In genomic region chr19:57583521-57584416, GRCh38 we compare ENCODE assay signal across 8 cellular contexts. TPM values are rescaled to one million over a fixed set of nuclear protein-coding genes. Genes with fewer than 3 reads are reported as not detected.
DNase-seq lines count a peak whose midpoint lies in the region; ATAC-seq, FAIRE-seq and TF ChIP-seq lines count a peak whose summit lies in the region.

TSS of gene ZIK1 (plus strand) at chr19:57584145. CDS start at chr19:57584357, 212 bp downstream.

- H3F3A ChIP-seq in neural cell (ENCODE audit: insufficient read depth, low read length, poor library complexity, severe bottlenecking): no peaks in the 10 kb centered on the region

- peaks cover 11% of the 10 kb centered on the region for H3K36me3 ChIP-seq in neural cell (ENCODE audit: insufficient read depth, low read length)

- peak; percentile 32 for TF ChIP-seq EP300 in neural cell (conservative IDR thresholded peaks at IDR 0.05; ENCODE audit: poor library complexity, severe bottlenecking)

- no peak for FAIRE-seq in frontal cortex (lab: Jason Lieb, UNC)

- peak within 1 kb of the TSS; percentile 87 for H3K27ac ChIP-seq in neural cell (ENCODE audit: low read length)

- ATAC-seq in GM18517 (IDR thresholded peaks at IDR 0.05; ENCODE audit: unreplicated experiment) (peak; percentile 58), HG03135 (IDR thresholded peaks at IDR 0.05; ENCODE audit: unreplicated experiment) (peak; percentile 67)

- no peaks in the 10 kb centered on the region for H4K20me1 ChIP-seq in neural cell (ENCODE audit: insufficient read depth)

- H3K9me3 ChIP-seq in neural cell (ENCODE audit: low read length): peaks cover 21% of the 10 kb centered on the region

- H3K4me3 ChIP-seq in neural cell (ENCODE audit: low read length): peak within 1 kb of the TSS; percentile 85

- H3K79me2 ChIP-seq in neural cell (replicated peaks; ENCODE audit: insufficient read depth, low read length): peaks cover 20% of the 10 kb centered on the region

- TF ChIP-seq CTCF in neural cell (IDR thresholded peaks at IDR 0.05; ENCODE audit: poor library complexity, severe bottlenecking): peak; percentile 66

- peak; percentile 54 for TF ChIP-seq RAD21 in neural cell (conservative IDR thresholded peaks at IDR 0.05)

- peak within 1 kb of the TSS; percentile 99 for H2AFZ ChIP-seq in neural cell (ENCODE audit: low read depth, low read length)

- peak within 1 kb of the TSS; percentile 86 for H3K9ac ChIP-seq in neural cell (ENCODE audit: low read length)

- peak within 1 kb of the TSS; percentile 97 for H3K4me2 ChIP-seq in neural cell (ENCODE audit: low read length)

- H3K9me2 ChIP-seq in neural cell (ENCODE audit: insufficient read depth, low read length): no peaks in the 10 kb centered on the region

- H3K27me3 ChIP-seq in neural cell (ENCODE audit: insufficient read depth, low read depth, low read length): no peaks in the 10 kb centered on the region

- DNase-seq in RPMI8226: peak; percentile 96
- peak; percentile 50 to 79 (median 74) for DNase-seq in activated naive CD4-positive, alpha-beta T cell (lab: John Stamatoyannopoulos, UW)
- DNase-seq in frontal cortex (ENCODE audit: low spot score in 2 of 2): peak; percentile 92 to 99
- peak; percentile 84 for DNase-seq in stimulated activated naive CD4-positive, alpha-beta T cell treated with Interleukin-2 at 50 U/mL for 16 hours (lab: John Stamatoyannopoulos, UW)
- no peak for DNase-seq in NCI-H774 (lab: John Stamatoyannopoulos, UW)

TF ChIP-seq in neural cell, 6 proteins besides CTCF, POLR2A, EP300 and RAD21:
- TF ChIP-seq MXI1 (conservative IDR thresholded peaks at IDR 0.05; ENCODE audit: poor library complexity, severe bottlenecking): peak; percentile 58
- TF ChIP-seq EZH2 (IDR thresholded peaks at IDR 0.05; ENCODE audit: borderline replicate concordance, insufficient read depth, low read length, poor library complexity, severe bottlenecking): no peak
- peak; percentile 56 for TF ChIP-seq SMC3 (conservative IDR thresholded peaks at IDR 0.05; ENCODE audit: poor library complexity)
- TF ChIP-seq POLR2AphosphoS5 (IDR thresholded peaks at IDR 0.05): peak; percentile 92
- TF ChIP-seq TAF1 (IDR thresholded peaks at IDR 0.05; ENCODE audit: low read depth): peak; percentile 77
- TF ChIP-seq REST (IDR thresholded peaks at IDR 0.05; ENCODE audit: borderline replicate concordance): peak; percentile 60

RNA-seq across cellular contexts. Expression of gene ZIK1, which starts in this region (rescaled TPM):
- 29.8 TPM for total RNA-seq in frontal cortex
- 19.4 and 25.2 TPM in 2 replicates for polyA plus RNA-seq in neural cell
- 56.2 and 58.8 TPM in 2 replicates for polyA minus RNA-seq in neural cell
